In the genomic region with DNA sequence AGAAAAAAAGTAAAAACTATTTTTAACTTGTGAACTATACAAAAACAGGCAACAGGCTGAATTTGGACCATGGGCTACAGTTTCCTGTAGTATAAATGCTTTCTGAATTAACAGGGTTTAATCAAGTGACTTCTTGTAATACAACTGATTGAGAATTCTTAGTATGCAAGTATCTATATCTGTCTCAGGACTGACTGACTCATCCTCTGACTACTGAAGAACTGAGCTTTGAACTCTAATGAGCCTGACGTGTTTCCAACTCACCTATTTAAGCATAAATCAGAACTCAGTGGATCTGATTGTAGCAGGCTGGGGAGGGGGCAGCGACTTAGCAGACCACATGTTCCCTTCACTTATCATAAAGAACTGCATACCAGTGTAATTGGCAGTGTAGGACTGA, we compare ENCODE assay signal across 18 cellular contexts. TPM values are rescaled to one million over a fixed set of nuclear protein-coding genes. Genes with fewer than 3 reads are reported as not detected.
DNase-seq lines count a peak whose midpoint lies in the region; ATAC-seq and TF ChIP-seq lines count a peak whose summit lies in the region.
"Had no signal": no experiment of that assay in that cellular context is flagged by ENCODE, and none has a peak within 500 bp of the region (broad histone marks: within the 10 kb centered on the region; RNA-seq: fewer than 3 reads in every experiment).

No MANE protein-coding gene starts in this region.

- H3K4me1 ChIP-seq in RWPE2 (ENCODE audit: insufficient read depth, poor library complexity, severe bottlenecking) (peaks cover 36% of the 10 kb centered on the region), hepatocyte (ENCODE audit: insufficient read depth) (no peaks in the 10 kb centered on the region)
- H3K4me1 ChIP-seq: adrenal gland, parathyroid adenoma had no signal

- H3K27ac ChIP-seq in RWPE2 (ENCODE audit: poor library complexity, severe bottlenecking), result no peak overlapping the region
- no peak overlapping the region for H3K27ac ChIP-seq in hepatocyte
- H3K27ac ChIP-seq: adrenal gland, parathyroid adenoma had no signal

- H3K79me2 ChIP-seq in hepatocyte, result no peaks in the 10 kb centered on the region
- H3K79me2 ChIP-seq: parathyroid adenoma had no signal

- H3K4me2 ChIP-seq in hepatocyte, result no peak overlapping the region

- H3K9me2 ChIP-seq in hepatocyte (replicated peaks; ENCODE audit: insufficient read depth), result no peaks in the 10 kb centered on the region

- no peak overlapping the region for H2AFZ ChIP-seq in hepatocyte
- H2AFZ ChIP-seq: parathyroid adenoma had no signal

- H3K36me3 ChIP-seq in RWPE2 (ENCODE audit: low read depth) (no peaks in the 10 kb centered on the region), hepatocyte (replicated peaks; ENCODE audit: insufficient read depth, low read depth) (no peaks in the 10 kb centered on the region)
- H3K36me3 ChIP-seq: adrenal gland, BE2C had no signal

- H3K27me3 ChIP-seq in RWPE2 (ENCODE audit: insufficient read depth, poor library complexity, severe bottlenecking) (no peaks in the 10 kb centered on the region), hepatocyte (no peaks in the 10 kb centered on the region)
- H3K27me3 ChIP-seq: adrenal gland, BE2C had no signal

- H3K9me3 ChIP-seq in RWPE2 (ENCODE audit: severe bottlenecking) (no peaks in the 10 kb centered on the region), hepatocyte (ENCODE audit: low read depth) (no peaks in the 10 kb centered on the region)
- H3K9me3 ChIP-seq: adrenal gland, BE2C, mucosa of descending colon had no signal

- no peaks in the 10 kb centered on the region for H4K20me1 ChIP-seq in hepatocyte (ENCODE audit: insufficient read depth, poor library complexity, severe bottlenecking)

- ATAC-seq in GM19463 (IDR thresholded peaks at IDR 0.05; ENCODE audit: unreplicated experiment) (peak; percentile 51), RWPE2 (ENCODE audit: low read depth) (peak; percentile 75; the same call in 2 of the 3 replicates), left lobe of liver (no peak)
- ATAC-seq: mucosa of descending colon had no signal

- TF ChIP-seq CTCF in RWPE2 (IDR thresholded peaks at IDR 0.05; ENCODE audit: poor library complexity, severe bottlenecking) (no peak), hepatocyte (IDR thresholded peaks at IDR 0.05; ENCODE audit: poor library complexity) (no peak), GM10266 (IDR thresholded peaks at IDR 0.05; ENCODE audit: control insufficient read depth, insufficient read depth, low read depth, missing control alignments) (no peak)

- WGBS in hepatocyte (ENCODE audit: low lambda C conversion rate, missing lambda C conversion rate), result 57% methylated on average over 2 of the region's 2 CpGs

- no peak overlapping the region for H3K4me3 ChIP-seq in RWPE2 (ENCODE audit: severe bottlenecking)
- H3K4me3 ChIP-seq in hepatocyte, result no peak overlapping the region
- H3K4me3 ChIP-seq: adrenal gland, mucosa of descending colon had no signal

- DNase-seq in AG08395 (ENCODE audit: low spot score), result peak; percentile 11
- no peak for DNase-seq in RWPE2 (ENCODE audit: low spot score)
- peak; percentile 30 for DNase-seq in hepatocyte (ENCODE audit: low spot score)
- DNase-seq in GM10266 (ENCODE audit: extremely low spot score), result no peak
- DNase-seq in NCI-H446 treated with DMSO at 0.1 percent for 48 hours (lab: John Stamatoyannopoulos, UW), result no peak
- no peak for DNase-seq in left lobe of liver (ENCODE audit: low spot score)
- DNase-seq in SIG-M5 treated with dmso at 0.1 percent for 504 hours (lab: John Stamatoyannopoulos, UW; ENCODE audit: unreplicated experiment), result no peak
- DNase-seq: activated CD8-positive, alpha-beta memory T cell treated with anti-CD3 and anti-CD28 coated beads, Interleukin-2, amount 50 U/mL, for 4 hours; adrenal gland; BE2C; DND-41; mucosa of descending colon; NCI-H1417 treated with DMSO at 0.1 percent for 48 hours; NCI-H524; Right ventricle myocardium superior had no signal

RNA-seq across cellular contexts. Expression of a gene that starts 7.8 kb away (rescaled TPM):
- total RNA-seq in hepatocyte (not detected in 2 replicates), left lobe of liver (not detected)
- 1.1 TPM in 1 of 2 replicates, not detected in the other for polyA plus RNA-seq in hepatocyte
- total RNA-seq: dermis microvascular lymphatic vessel endothelial cell had no signal

Comparison
In these comparisons a context has a peak if more than half of its experiments do, and no peak if none do; other contexts are left out.
1. DNase-seq: peak in AG08395 (single experiment) and hepatocyte (single experiment); none in RWPE2 (single experiment), GM10266 (single experiment), NCI-H446 treated with DMSO at 0.1 percent for 48 hours (single experiment), left lobe of liver (single experiment) and SIG-M5 treated with dmso at 0.1 percent for 504 hours (single experiment).